10 cellular contexts compared by ENCODE assay signal in the genomic region with DNA sequence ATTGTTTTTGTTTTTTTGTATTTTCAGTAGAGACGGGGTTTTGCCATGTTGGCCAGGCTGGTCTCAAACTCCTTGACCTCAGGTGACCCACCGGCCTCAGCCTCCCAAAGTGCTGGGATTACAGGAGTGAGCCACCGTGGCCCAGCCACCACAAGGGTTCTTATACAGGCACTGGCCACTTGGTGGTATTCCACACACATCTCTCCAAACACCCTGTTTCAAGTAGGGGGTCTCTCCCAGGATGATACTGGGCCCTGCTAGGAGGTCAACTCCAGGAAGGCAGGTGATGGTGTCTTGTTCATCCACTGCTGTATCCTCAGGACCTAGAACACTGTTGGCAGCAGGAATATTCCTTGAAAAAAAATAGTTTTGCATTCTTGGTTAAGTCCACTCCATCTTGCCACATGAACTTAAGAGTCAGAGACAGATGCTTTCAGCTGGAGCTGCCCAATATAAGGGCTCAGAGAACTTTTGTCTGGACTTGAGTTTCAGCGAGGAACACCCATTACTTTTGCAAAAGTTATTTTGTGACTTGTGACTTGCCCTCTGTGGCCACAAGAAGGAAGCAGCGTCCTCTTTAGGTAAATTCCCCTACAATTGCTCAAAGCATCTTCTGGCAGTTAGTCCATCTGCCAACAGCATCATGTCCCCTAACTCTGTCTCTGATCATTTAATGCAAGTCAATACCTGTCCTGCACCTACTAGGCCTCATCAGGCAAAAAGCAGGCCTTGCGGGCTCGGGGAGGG. TPM values are rescaled to one million over a fixed set of nuclear protein-coding genes. Genes with fewer than 3 reads are reported as not detected.
DNase-seq lines count a peak whose midpoint lies in the region; ATAC-seq, FAIRE-seq and TF ChIP-seq lines count a peak whose summit lies in the region.
"Had no signal": no experiment of that assay in that cellular context is flagged by ENCODE, and none has a peak within 500 bp of the region (broad histone marks: within the 10 kb centered on the region; RNA-seq: fewer than 3 reads in every experiment).

No MANE protein-coding gene starts in this region.

- no peaks in the 10 kb centered on the region for H4K20me1 ChIP-seq in OCI-LY7 (ENCODE audit: insufficient read depth, low read length)

- no peak overlapping the region for H3K4me3 Mint-ChIP-seq in T-helper 1 cell treated with Interleukin-12 subunit alpha and Interleukin-12 subunit beta and Interleukin-4 antibody, amounts not matched to agents 30 μg/mL and 1 μg/mL, for 36 hours
- H3K4me3 Mint-ChIP-seq: central memory CD8-positive, alpha-beta T cell had no signal

- no peaks in the 10 kb centered on the region for H3K9me3 ChIP-seq in OCI-LY7 (ENCODE audit: low read length)
- no peaks in the 10 kb centered on the region for H3K9me3 ChIP-seq in thyroid gland
- H3K9me3 ChIP-seq in pancreas = no peaks in the 10 kb centered on the region

- ATAC-seq in pancreas = no peak

- H3K27ac ChIP-seq in OCI-LY7 (ENCODE audit: low read depth, low read length, poor library complexity, severe bottlenecking) = peak overlapping the region; percentile 2
- H3K27ac ChIP-seq in thyroid gland = peak overlapping the region in 2 of 3 donors; percentile 61 to 82
- peak overlapping the region in 1 of 4 donors; percentile 11 for H3K27ac ChIP-seq in pancreas

- peak overlapping the region; percentile 67 for H3K27ac Mint-ChIP-seq in T-helper 1 cell treated with Interleukin-12 subunit alpha and Interleukin-12 subunit beta and Interleukin-4 antibody, amounts not matched to agents 30 μg/mL and 1 μg/mL, for 36 hours

- no peaks in the 10 kb centered on the region for H3K79me2 ChIP-seq in OCI-LY7 (ENCODE audit: insufficient read depth, low read depth, low read length)

- POLR2A ChIA-PET in OCI-LY7 (lab: Charles Lee) = interaction anchor here (0.6 to 1.1 kb wide), 2 partner anchors 9 to 644 kb away, joined by 3 read pairs; no protein-coding TSS in a partner anchor

- peaks cover 6% of the 10 kb centered on the region for H3K36me3 Mint-ChIP-seq in T-helper 1 cell treated with Interleukin-12 subunit alpha and Interleukin-12 subunit beta and Interleukin-4 antibody, amounts not matched to agents 30 μg/mL and 1 μg/mL, for 36 hours (ENCODE audit: low read depth)

- no peak for TF ChIP-seq POLR2A in thyroid gland (IDR thresholded peaks at IDR 0.05)

- no TSS peak for BruUV-seq in OCI-LY7 (replicated peaks; lab: Mats Ljungman, UMichigan)

- CTCF ChIA-PET in OCI-LY7 (lab: Charles Lee; ENCODE audit: unreplicated experiment) = no interaction called here

- H3K4me3 ChIP-seq in OCI-LY7 (ENCODE audit: low read depth, low read length, poor library complexity, severe bottlenecking) (no peak overlapping the region), thyroid gland (replicated peaks in 1 of 3) (no peak overlapping the region), pancreas (no peak overlapping the region)

- 72 to 77% methylated on average over 7 of the region's 7 CpGs for WGBS in thyroid gland, 2 donors
- WGBS in pancreas, 2 donors = 74 to 84% methylated on average over 7 of the region's 7 CpGs

- intact Hi-C loops in OCI-LY7 (cut with micrococcal nuclease; ENCODE audit: unreplicated experiment) (no loop called here), thyroid gland (cut with DNase I) (no loop called here), pancreas (cut with DNase I) (loop anchor here in 2 of 3 donors (5.0 kb wide), 1 partner anchor 99 kb away; a partner anchor contains a TSS)

- no peaks in the 10 kb centered on the region for H3K27me3 ChIP-seq in thyroid gland
- no peaks in the 10 kb centered on the region for H3K27me3 ChIP-seq in pancreas

- H3K4me2 ChIP-seq in OCI-LY7 (ENCODE audit: low read length) = no peak overlapping the region

- H3K36me3 ChIP-seq in OCI-LY7 (ENCODE audit: insufficient read depth, low read length) = no peaks in the 10 kb centered on the region
- H3K36me3 ChIP-seq in thyroid gland = no peaks in the 10 kb centered on the region
- no peaks in the 10 kb centered on the region for H3K36me3 ChIP-seq in pancreas

- peaks cover 31% of the 10 kb centered on the region for H3K4me1 Mint-ChIP-seq in T-helper 1 cell treated with Interleukin-12 subunit alpha and Interleukin-12 subunit beta and Interleukin-4 antibody, amounts not matched to agents 30 μg/mL and 1 μg/mL, for 36 hours (ENCODE audit: low read depth)

- TF ChIP-seq CTCF in OCI-LY7 (conservative IDR thresholded peaks at IDR 0.05; ENCODE audit: low read length) (peak; percentile 15; the same call in 1 of the 2 replicates), thyroid gland (IDR thresholded peaks at IDR 0.05) (no peak), pancreas (IDR thresholded peaks at IDR 0.05) (no peak)

- H3K9me3 Mint-ChIP-seq in T-helper 1 cell treated with Interleukin-12 subunit alpha and Interleukin-12 subunit beta and Interleukin-4 antibody, amounts not matched to agents 30 μg/mL and 1 μg/mL, for 36 hours = peaks cover 4% of the 10 kb centered on the region

- in situ Hi-C loops in KBM-7 (cut with MboI; ENCODE audit: low pct_unique_long_range_greater_than_20kb, low sequenced_read_pairs) = loop anchor here (5.0 to 25.0 kb wide), 2 partner anchors 99 to 211 kb away; a partner anchor contains a TSS

- no peaks in the 10 kb centered on the region for H3K9me2 ChIP-seq in OCI-LY7 (ENCODE audit: insufficient read depth, low read length)

- FAIRE-seq in pancreas (lab: Jason Lieb, UNC) = no peak

- DNase-seq in T-helper 1 cell (no peak), OCI-LY7 (ENCODE audit: low spot score) (peak; percentile 46), fibroblast of gingiva (ENCODE audit: low read depth) (peak; percentile 47), thyroid gland (no peak), C1 segment of cervical spinal cord (lab: John Stamatoyannopoulos, UW) (no peak), pancreas (no peak), KBM-7 (no peak)
- DNase-seq: stimulated activated CD4-positive, alpha-beta T cell treated with anti-CD3 and anti-CD28 coated beads, Interleukin-2, amount 100 ng/mL, for 48 hours had no signal

- peaks cover 38% of the 10 kb centered on the region for H3K4me1 ChIP-seq in OCI-LY7 (ENCODE audit: insufficient read depth, low read length, poor library complexity, severe bottlenecking)
- peaks cover 0 to 13% of the 10 kb centered on the region in 2 donors for H3K4me1 ChIP-seq in thyroid gland
- H3K4me1 ChIP-seq in pancreas = peaks cover 0 to 3% (median 0%) of the 10 kb centered on the region in 3 donors

- H3K27me3 Mint-ChIP-seq in T-helper 1 cell treated with Interleukin-12 subunit alpha and Interleukin-12 subunit beta and Interleukin-4 antibody, amounts not matched to agents 30 μg/mL and 1 μg/mL, for 36 hours (ENCODE audit: low read depth) = no peaks in the 10 kb centered on the region

- H2AFZ ChIP-seq in OCI-LY7 (ENCODE audit: low read length) = peak overlapping the region; percentile 2; the same call in 1 of the 2 replicates

RNA-seq across cellular contexts. Expression of a gene that starts 7.4 kb away (rescaled TPM):
- 17.6 and 23.8 TPM in 2 replicates for total RNA-seq in OCI-LY7 (2014; rRNA removed; shearing (Covaris generic))
- 40.0 and 42.3 TPM in 2 replicates for total RNA-seq in OCI-LY7 (2022)
- 10 to 100 TPM; 15.6 to 21.3 (median 19.9) TPM for total RNA-seq in thyroid gland
- 10 to 100 TPM; 15.0 to 21.1 (median 18.2) TPM for total RNA-seq in pancreas
- 1 to 10 TPM; 6.1 to 9.2 TPM for polyA plus RNA-seq in pancreas

RNA-seq across cellular contexts. Expression of a gene that starts 36.4 kb away (rescaled TPM):
- not detected in 2 replicates for total RNA-seq in OCI-LY7 (2014; rRNA removed; shearing (Covaris generic))
- total RNA-seq in OCI-LY7 (2022) (0.28 and 0.29 TPM in 2 replicates), thyroid gland (not detected), pancreas (not detected)
- polyA plus RNA-seq in pancreas = under 1 TPM in 1 of 2 donors, not detected in 1; 0.07 TPM

Comparison
In these comparisons a context has a peak if more than half of its experiments do, and no peak if none do; other contexts are left out.
1. DNase-seq: peak in OCI-LY7 (single experiment) and fibroblast of gingiva (single experiment); none in T-helper 1 cell (0 of 5), thyroid gland (0 of 2), C1 segment of cervical spinal cord (0 of 14), pancreas (0 of 6) and KBM-7 (single experiment).
2. intact Hi-C loops: an anchor here in pancreas (5.0 kb wide); none called in OCI-LY7 and thyroid gland.